In the genomic region with DNA sequence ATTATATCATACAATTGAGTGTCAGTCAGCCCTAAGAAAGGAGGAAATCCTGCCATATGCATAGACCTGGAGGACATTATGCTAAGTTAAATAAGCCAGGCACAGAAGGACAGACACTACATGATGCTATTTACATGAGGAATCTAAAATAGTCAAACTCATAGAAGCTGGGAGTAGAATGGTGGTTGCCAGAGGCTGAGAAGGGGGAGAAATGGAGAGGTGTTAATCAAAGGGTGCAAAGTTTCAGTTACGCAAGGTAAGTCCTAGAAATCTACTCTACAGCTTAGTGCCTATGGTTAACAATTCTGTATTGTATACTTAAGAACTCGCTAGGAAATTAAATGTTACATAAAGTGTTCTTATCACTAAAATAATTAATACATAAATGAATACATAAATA, we compare ENCODE assay signal across 3 cellular contexts.
TF ChIP-seq lines count a peak whose summit lies in the region.

No MANE protein-coding gene starts in this region.

TF ChIP-seq in SK-N-SH, 30 proteins besides CTCF, POLR2A, EP300 and RAD21 (continued from another document):
- no peak for TF ChIP-seq SIN3A (IDR thresholded peaks at IDR 0.05; ENCODE audit: borderline replicate concordance, low read depth, low read length)
- no peak for TF ChIP-seq FOXJ3 (CRISPR knock-in tag; IDR thresholded peaks at IDR 0.05)
- no peak for TF ChIP-seq NRF1 (IDR thresholded peaks at IDR 0.05; ENCODE audit: low read depth, low read length)
- TF ChIP-seq, protein P1, sequence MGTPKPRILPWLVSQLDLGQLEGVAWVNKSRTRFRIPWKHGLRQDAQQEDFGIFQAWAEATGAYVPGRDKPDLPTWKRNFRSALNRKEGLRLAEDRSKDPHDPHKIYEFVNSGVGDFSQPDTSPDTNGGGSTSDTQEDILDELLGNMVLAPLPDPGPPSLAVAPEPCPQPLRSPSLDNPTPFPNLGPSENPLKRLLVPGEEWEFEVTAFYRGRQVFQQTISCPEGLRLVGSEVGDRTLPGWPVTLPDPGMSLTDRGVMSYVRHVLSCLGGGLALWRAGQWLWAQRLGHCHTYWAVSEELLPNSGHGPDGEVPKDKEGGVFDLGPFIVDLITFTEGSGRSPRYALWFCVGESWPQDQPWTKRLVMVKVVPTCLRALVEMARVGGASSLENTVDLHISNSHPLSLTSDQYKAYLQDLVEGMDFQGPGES (IDR thresholded peaks at IDR 0.05; ENCODE audit: low read depth, low read length) = no peak
- TF ChIP-seq FOSL2 (IDR thresholded peaks at IDR 0.05; ENCODE audit: borderline replicate concordance, low read depth) = no peak
- no peak for TF ChIP-seq YY1 (IDR thresholded peaks at IDR 0.05; ENCODE audit: low read depth)

TF ChIP-seq in SK-N-SH treated with all-trans-retinoic acid at 6 μM for 48 hours, 23 proteins besides CTCF, POLR2A, EP300 and RAD21 (continued from another document):
- TF ChIP-seq, protein P2, sequence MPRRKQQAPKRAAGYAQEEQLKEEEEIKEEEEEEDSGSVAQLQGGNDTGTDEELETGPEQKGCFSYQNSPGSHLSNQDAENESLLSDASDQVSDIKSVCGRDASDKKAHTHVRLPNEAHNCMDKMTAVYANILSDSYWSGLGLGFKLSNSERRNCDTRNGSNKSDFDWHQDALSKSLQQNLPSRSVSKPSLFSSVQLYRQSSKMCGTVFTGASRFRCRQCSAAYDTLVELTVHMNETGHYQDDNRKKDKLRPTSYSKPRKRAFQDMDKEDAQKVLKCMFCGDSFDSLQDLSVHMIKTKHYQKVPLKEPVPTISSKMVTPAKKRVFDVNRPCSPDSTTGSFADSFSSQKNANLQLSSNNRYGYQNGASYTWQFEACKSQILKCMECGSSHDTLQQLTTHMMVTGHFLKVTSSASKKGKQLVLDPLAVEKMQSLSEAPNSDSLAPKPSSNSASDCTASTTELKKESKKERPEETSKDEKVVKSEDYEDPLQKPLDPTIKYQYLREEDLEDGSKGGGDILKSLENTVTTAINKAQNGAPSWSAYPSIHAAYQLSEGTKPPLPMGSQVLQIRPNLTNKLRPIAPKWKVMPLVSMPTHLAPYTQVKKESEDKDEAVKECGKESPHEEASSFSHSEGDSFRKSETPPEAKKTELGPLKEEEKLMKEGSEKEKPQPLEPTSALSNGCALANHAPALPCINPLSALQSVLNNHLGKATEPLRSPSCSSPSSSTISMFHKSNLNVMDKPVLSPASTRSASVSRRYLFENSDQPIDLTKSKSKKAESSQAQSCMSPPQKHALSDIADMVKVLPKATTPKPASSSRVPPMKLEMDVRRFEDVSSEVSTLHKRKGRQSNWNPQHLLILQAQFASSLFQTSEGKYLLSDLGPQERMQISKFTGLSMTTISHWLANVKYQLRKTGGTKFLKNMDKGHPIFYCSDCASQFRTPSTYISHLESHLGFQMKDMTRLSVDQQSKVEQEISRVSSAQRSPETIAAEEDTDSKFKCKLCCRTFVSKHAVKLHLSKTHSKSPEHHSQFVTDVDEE (CRISPR knock-in tag; IDR thresholded peaks at IDR 0.05) = no peak
TF ChIP-seq in SK-N-SH treated with all-trans-retinoic acid at 6 μM for 48 hours: peak in this region for 0.

TF ChIP-seq in A549, 52 proteins besides CTCF, POLR2A, EP300 and RAD21 (continued from another document):
- TF ChIP-seq, protein P3, sequence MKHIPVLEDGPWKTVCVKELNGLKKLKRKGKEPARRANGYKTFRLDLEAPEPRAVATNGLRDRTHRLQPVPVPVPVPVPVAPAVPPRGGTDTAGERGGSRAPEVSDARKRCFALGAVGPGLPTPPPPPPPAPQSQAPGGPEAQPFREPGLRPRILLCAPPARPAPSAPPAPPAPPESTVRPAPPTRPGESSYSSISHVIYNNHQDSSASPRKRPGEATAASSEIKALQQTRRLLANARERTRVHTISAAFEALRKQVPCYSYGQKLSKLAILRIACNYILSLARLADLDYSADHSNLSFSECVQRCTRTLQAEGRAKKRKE (CRISPR knock-in tag; IDR thresholded peaks at IDR 0.05; ENCODE audit: low read depth) = no peak
- TF ChIP-seq SREBF2 (IDR thresholded peaks at IDR 0.05) = no peak
- TF ChIP-seq, protein P4, sequence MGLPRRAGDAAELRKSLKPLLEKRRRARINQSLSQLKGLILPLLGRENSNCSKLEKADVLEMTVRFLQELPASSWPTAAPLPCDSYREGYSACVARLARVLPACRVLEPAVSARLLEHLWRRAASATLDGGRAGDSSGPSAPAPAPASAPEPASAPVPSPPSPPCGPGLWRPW (IDR thresholded peaks at IDR 0.05) = no peak
